ENCODE assay signal across 15 cellular contexts in the genomic region with DNA sequence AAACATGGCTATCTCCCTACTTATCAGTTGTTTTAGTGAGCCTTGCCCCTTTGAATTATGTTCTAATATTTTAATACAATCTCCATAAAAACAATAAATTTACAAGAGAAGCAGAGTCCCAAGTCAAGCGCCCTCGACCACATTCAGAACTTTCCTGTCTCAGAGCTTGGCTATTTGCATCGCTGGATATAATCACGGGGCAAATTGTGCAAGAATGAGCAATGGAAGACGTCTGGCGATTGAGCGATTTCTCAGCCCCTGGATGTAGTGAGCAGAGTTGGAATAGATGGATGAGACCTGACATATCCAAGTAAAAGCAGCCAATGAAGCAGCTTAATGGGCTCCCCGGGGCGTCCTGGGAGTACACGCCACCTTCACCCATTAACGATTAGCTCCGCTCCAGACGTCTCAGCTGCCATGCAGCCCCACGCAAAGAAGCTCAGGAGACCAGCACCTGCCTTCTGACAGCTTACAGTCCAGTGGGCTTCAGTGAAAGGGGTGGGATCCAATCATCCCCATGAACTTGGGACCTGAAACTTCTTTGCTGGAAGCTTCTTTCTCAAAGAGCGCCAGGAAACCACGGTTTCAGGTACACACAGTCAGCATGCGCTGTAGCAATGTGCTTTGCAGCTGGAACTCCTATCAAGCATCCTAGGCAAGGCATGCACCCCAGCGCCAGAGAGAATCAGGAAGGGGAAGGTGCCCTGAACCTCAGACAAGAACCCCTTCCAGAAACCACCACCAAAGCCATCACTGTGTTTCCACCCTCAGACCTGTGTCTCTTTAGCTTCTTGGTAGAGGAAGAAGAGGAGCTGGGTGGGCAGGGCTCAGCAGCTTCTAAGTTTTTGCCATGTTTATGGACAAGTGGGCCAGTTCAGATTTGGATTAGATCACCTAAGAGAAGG.
DNase-seq lines count a peak whose midpoint lies in the region; ATAC-seq, FAIRE-seq and TF ChIP-seq lines count a peak whose summit lies in the region.
"Had no signal": no experiment of that assay in that cellular context is flagged by ENCODE, and none has a peak within 500 bp of the region (broad histone marks: within the 10 kb centered on the region; RNA-seq: fewer than 3 reads in every experiment).

No MANE protein-coding gene starts in this region.

- no peak for TF ChIP-seq POLR2A in breast epithelium (IDR thresholded peaks at IDR 0.05)

- H3K4me3 ChIP-seq in breast epithelium (no peak overlapping the region), fibroblast of mammary gland (ENCODE audit: control insufficient read depth, low read depth, low read length) (no peak overlapping the region)

- intact Hi-C loops in breast epithelium (cut with DNase I; ENCODE audit: low total_unique reads): no loop called here

- no peaks in the 10 kb centered on the region for H3K4me1 ChIP-seq in breast epithelium

- ATAC-seq in GM21515 (IDR thresholded peaks at IDR 0.05; ENCODE audit: unreplicated experiment): no peak

- DNase-seq in breast epithelium (ENCODE audit: low spot score in 2 of 2) (no peak), fibroblast of mammary gland (ENCODE audit: low read depth) (peak; percentile 6), retina (peak; percentile 70), SIG-M5 (lab: John Stamatoyannopoulos, UW) (no peak), D721Med (ENCODE audit: insufficient read length, low spot score) (no peak), LoVo (ENCODE audit: low spot score) (no peak)
- DNase-seq: H9, Kasumi-1, NCI-H146, NCI-H446 treated with DMSO at 0.1 percent for 48 hours, SHP77 treated with DMSO at 0.1 percent for 48 hours had no signal

- no peaks in the 10 kb centered on the region for H3K9me3 ChIP-seq in KOPT-K1 (ENCODE audit: insufficient read depth, low read length, poor library complexity, severe bottlenecking)
- H3K9me3 ChIP-seq in breast epithelium: no peaks in the 10 kb centered on the region

- H3K27ac ChIP-seq in KOPT-K1 (ENCODE audit: low read depth, low read length, poor library complexity, severe bottlenecking): peak overlapping the region; percentile 62
- H3K27ac ChIP-seq in breast epithelium: peak overlapping the region; percentile 22 to 73
- H3K27ac ChIP-seq: HL-60 had no signal

- no peaks in the 10 kb centered on the region for H3K27me3 ChIP-seq in breast epithelium

- TF ChIP-seq CTCF in breast epithelium (IDR thresholded peaks at IDR 0.05) (no peak), fibroblast of mammary gland (conservative IDR thresholded peaks at IDR 0.05; ENCODE audit: control insufficient read depth, insufficient read depth, low read depth, low read length) (no peak), D721Med (IDR thresholded peaks at IDR 0.05; ENCODE audit: insufficient read depth, missing control alignments) (no peak)

- FAIRE-seq in D721Med (lab: Jason Lieb, UNC): no peak
- FAIRE-seq: RCC 7860 had no signal

- H3K36me3 ChIP-seq in KOPT-K1 (ENCODE audit: insufficient read depth, low read length) (no peaks in the 10 kb centered on the region), breast epithelium (no peaks in the 10 kb centered on the region)

Comparison
In these comparisons a context has a peak if more than half of its experiments do, and no peak if none do; other contexts are left out.
1. DNase-seq: peak in fibroblast of mammary gland (single experiment) and retina (single experiment); none in breast epithelium (0 of 2), SIG-M5 (single experiment), D721Med (single experiment) and LoVo (single experiment).